Comparison of ENCODE assay signal across 8 cellular contexts in genomic region chr7:73522081-73522818, GRCh38. TPM values are rescaled to one million over a fixed set of nuclear protein-coding genes. Genes with fewer than 3 reads are reported as not detected.
DNase-seq lines count a peak whose midpoint lies in the region; ATAC-seq, FAIRE-seq and TF ChIP-seq lines count a peak whose summit lies in the region.

TSS of gene BAZ1B (minus strand) at chr7:73522293. CDS start at chr7:73521933, 360 bp downstream.

- H3F3A ChIP-seq in Loucy (ENCODE audit: low read depth): peaks cover 11% of the 10 kb centered on the region

- peaks cover 64% of the 10 kb centered on the region for H3K79me2 ChIP-seq in Loucy (ENCODE audit: insufficient read depth, low read length)

- peak; percentile 94 to 99 (median 94) for ATAC-seq in natural killer cell

- H3K9me3 Mint-ChIP-seq in natural killer cell: no peaks in the 10 kb centered on the region

- no peak for FAIRE-seq in H54 (lab: Jason Lieb, UNC)

- no peaks in the 10 kb centered on the region for H3K27me3 ChIP-seq in Loucy (ENCODE audit: insufficient read depth, low read length, poor library complexity, severe bottlenecking)

- peaks cover 39% of the 10 kb centered on the region for H4K20me1 ChIP-seq in Loucy (ENCODE audit: insufficient read depth, low read length, poor library complexity, severe bottlenecking)

- no peaks in the 10 kb centered on the region for H3K9me3 ChIP-seq in Loucy (ENCODE audit: insufficient read depth, low read depth, low read length)

- DNase-seq in ELF-1 (ENCODE audit: low read depth, low spot score) (peak; percentile 99), H54 (ENCODE audit: insufficient read length, low spot score) (peak; percentile 95), fibroblast of peridontal ligament (ENCODE audit: extremely low read depth) (peak; percentile 97), natural killer cell (peak; percentile 95)
- peak; percentile 97 for DNase-seq in activated T-helper 9 cell treated with anti-CD3 and anti-CD28 coated beads, Interleukin-2, amount 50 U/mL, for 16 hours (ENCODE audit: low read depth)
- peak; percentile 99 for DNase-seq in stimulated activated naive CD4-positive, alpha-beta T cell treated with Interleukin-2 at 50 U/mL for 16 hours (lab: John Stamatoyannopoulos, UW)

- no peaks in the 10 kb centered on the region for H3K9me2 ChIP-seq in Loucy (replicated peaks; ENCODE audit: low read depth, low read length)

- peak within 1 kb of the TSS; percentile 93 for H3K4me2 ChIP-seq in Loucy (ENCODE audit: low read depth, low read length, poor library complexity, severe bottlenecking)

- no peaks in the 10 kb centered on the region for H3K36me3 Mint-ChIP-seq in natural killer cell

- H3K9ac ChIP-seq in Loucy (ENCODE audit: low read depth, low read length, poor library complexity, severe bottlenecking): peak within 1 kb of the TSS; percentile 85

- H3K4me1 Mint-ChIP-seq in natural killer cell: peaks cover 66% of the 10 kb centered on the region in 2 donors

- peaks cover 48% of the 10 kb centered on the region for H3K4me1 ChIP-seq in Loucy (ENCODE audit: insufficient read depth, low read length, poor library complexity, severe bottlenecking)

- peak; percentile 4 for TF ChIP-seq POLR2A in H54 (IDR thresholded peaks at IDR 0.05; ENCODE audit: low read depth, low read length)
- TF ChIP-seq POLR2A in Raji (IDR thresholded peaks at IDR 0.05; ENCODE audit: insufficient read depth, low read depth, low read length): peak; percentile 65

- H3K4me3 Mint-ChIP-seq in natural killer cell: peak within 1 kb of the TSS; percentile 97

- peak within 1 kb of the TSS; percentile 99 for H3K27ac Mint-ChIP-seq in natural killer cell

- peak within 1 kb of the TSS; percentile 72 for H2AFZ ChIP-seq in Loucy (ENCODE audit: low read length)

- no peaks in the 10 kb centered on the region for H3K27me3 Mint-ChIP-seq in natural killer cell (ENCODE audit: low read depth in 2 of 2)

- peak within 1 kb of the TSS; percentile 84 for H3K4me3 ChIP-seq in Loucy (ENCODE audit: low read length, poor library complexity, severe bottlenecking)

- no peaks in the 10 kb centered on the region; the same call in 1 of the 2 replicates for H3K36me3 ChIP-seq in Loucy (ENCODE audit: insufficient read depth, low read length)

- intact Hi-C loops in natural killer cell (cut with micrococcal nuclease): loop anchor here (1.0 to 5.0 kb wide), 3 partner anchors 35 to 205 kb away; partner anchors contain the start of genes BCL7B and TBL2

- TF ChIP-seq CTCF in Loucy (conservative IDR thresholded peaks at IDR 0.05; ENCODE audit: low read length) (no peak), natural killer cell (IDR thresholded peaks at IDR 0.05) (no peak)

RNA-seq across cellular contexts. Expression of gene BAZ1B, which starts in this region (rescaled TPM):
- total RNA-seq in natural killer cell: 10 to 100 TPM; 50.1 to 61.9 (median 59.9) TPM

Comparison
In these comparisons a context has a peak if more than half of its experiments do, and no peak if none do; other contexts are left out.
1. Peak in every context shown above with its lines: DNase-seq, ATAC-seq and H3K4me3 ChIP-seq.